In genomic region chr19:43639507-43640423, GRCh38 we compare ENCODE assay signal across 8 cellular contexts. TPM values are rescaled to one million over a fixed set of nuclear protein-coding genes. Genes with fewer than 3 reads are reported as not detected.
DNase-seq lines count a peak whose midpoint lies in the region; ATAC-seq lines count a peak whose summit lies in the region.

A gene with protein sequence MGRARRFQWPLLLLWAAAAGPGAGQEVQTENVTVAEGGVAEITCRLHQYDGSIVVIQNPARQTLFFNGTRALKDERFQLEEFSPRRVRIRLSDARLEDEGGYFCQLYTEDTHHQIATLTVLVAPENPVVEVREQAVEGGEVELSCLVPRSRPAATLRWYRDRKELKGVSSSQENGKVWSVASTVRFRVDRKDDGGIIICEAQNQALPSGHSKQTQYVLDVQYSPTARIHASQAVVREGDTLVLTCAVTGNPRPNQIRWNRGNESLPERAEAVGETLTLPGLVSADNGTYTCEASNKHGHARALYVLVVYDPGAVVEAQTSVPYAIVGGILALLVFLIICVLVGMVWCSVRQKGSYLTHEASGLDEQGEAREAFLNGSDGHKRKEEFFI (minus strand): TSS chr19:43639850. CDS start chr19:43639790, 60 bp downstream.

- no peaks in the 10 kb centered on the region for H3K36me3 ChIP-seq in iPS-18a (ENCODE audit: control insufficient read depth, low read depth, low read length)
- H3K36me3 ChIP-seq in skeletal muscle tissue (ENCODE audit: control insufficient read depth in 3 of 3, insufficient read depth in 3 of 3, low read length in 3 of 3), result no peaks in the 10 kb centered on the region

- DNase-seq in DMS79 treated with DMSO at 0.1 percent for 48 hours (lab: John Stamatoyannopoulos, UW) (peak; percentile 22), DMS79 (lab: John Stamatoyannopoulos, UW) (no peak), T-cell (peak; percentile 20 to 65 (median 44)), astrocyte of the hippocampus (ENCODE audit: low read depth, low spot score) (peak; percentile 46), SHP77 treated with DMSO at 0.1 percent for 48 hours (lab: John Stamatoyannopoulos, UW) (no peak), dedifferentiated amniotic fluid mesenchymal stem cell (ENCODE audit: extremely low spot score) (no peak)

- peak; percentile 86 to 92 (median 87) for ATAC-seq in T-cell (replicated peaks in 1 of 4)

- H3K4me3 Mint-ChIP-seq in T-cell, result peak within 1 kb of the TSS; percentile 76 to 89 (median 80)

- no peaks in the 10 kb centered on the region for H3K9me3 ChIP-seq in iPS-18a (ENCODE audit: control insufficient read depth, low read depth, low read length)
- no peaks in the 10 kb centered on the region for H3K9me3 ChIP-seq in skeletal muscle tissue (ENCODE audit: control insufficient read depth in 3 of 3, low read length in 3 of 3)

- peaks cover 9 to 22% (median 9%) of the 10 kb centered on the region in 3 donors for H3K4me1 Mint-ChIP-seq in T-cell

- H3K27ac Mint-ChIP-seq in T-cell, result no peak within 1 kb of the TSS

- no peaks in the 10 kb centered on the region for H3K9me3 Mint-ChIP-seq in T-cell

- H3K27me3 Mint-ChIP-seq in T-cell, result peaks cover 18 to 36% of the 10 kb centered on the region in 2 donors

- no peaks in the 10 kb centered on the region for H3K36me3 Mint-ChIP-seq in T-cell

- CTCF ChIA-PET in T-cell (lab: Charles Lee), result interaction anchor here in 1 of 2 donors (0.5 kb wide), 2 partner anchors 22 to 207 kb away, joined by 4 to 5 read pairs; no protein-coding TSS in a partner anchor

- H3K9ac ChIP-seq in iPS-18a (ENCODE audit: low read length), result peak within 1 kb of the TSS; percentile 49
- H3K9ac ChIP-seq in skeletal muscle tissue (ENCODE audit: low read depth in 1 of 3, low read length in 3 of 3), result peak within 1 kb of the TSS; percentile 32 to 62 (median 43)

- H3K4me3 ChIP-seq in iPS-18a (ENCODE audit: low read length), result peak within 1 kb of the TSS; percentile 72
- H3K4me3 ChIP-seq in skeletal muscle tissue (ENCODE audit: low read length in 3 of 3), result peak within 1 kb of the TSS; percentile 63 to 72 (median 67)

- H3K4me1 ChIP-seq in iPS-18a (ENCODE audit: control insufficient read depth, low read depth, low read length) (peaks cover 8% of the 10 kb centered on the region), skeletal muscle tissue (ENCODE audit: control insufficient read depth in 3 of 3, insufficient read depth in 3 of 3, low read length in 3 of 3) (peaks cover 7 to 12% (median 9%) of the 10 kb centered on the region in 3 donors)

- H3K27ac ChIP-seq in iPS-18a (ENCODE audit: low read length) (no peak within 1 kb of the TSS), skeletal muscle tissue (ENCODE audit: low read depth, low read length) (no peak within 1 kb of the TSS)

- peaks cover 46% of the 10 kb centered on the region for H3K27me3 ChIP-seq in iPS-18a (ENCODE audit: control insufficient read depth, insufficient read depth, low read length)
- H3K27me3 ChIP-seq in skeletal muscle tissue (ENCODE audit: control insufficient read depth in 3 of 3, insufficient read depth in 3 of 3, low read length in 3 of 3), result peaks cover 12 to 29% (median 29%) of the 10 kb centered on the region in 3 donors

- POLR2A ChIA-PET in T-cell (lab: Charles Lee), result interaction anchor here in 1 of 2 donors (0.6 kb wide), 1 partner anchor 140 kb away, joined by 3 read pairs; no protein-coding TSS in a partner anchor

RNA-seq across cellular contexts. Expression of the gene that starts here (rescaled TPM):
- total RNA-seq in T-cell, result under 1 TPM; 0.16 to 0.61 (median 0.45) TPM
- 7.8 TPM for total RNA-seq in skeletal muscle tissue

Comparison
In these comparisons a context has a peak if more than half of its experiments do, and no peak if none do; other contexts are left out.
1. DNase-seq: peak in DMS79 treated with DMSO at 0.1 percent for 48 hours (single experiment) and astrocyte of the hippocampus (single experiment); none in DMS79 (single experiment), SHP77 treated with DMSO at 0.1 percent for 48 hours (single experiment) and dedifferentiated amniotic fluid mesenchymal stem cell (single experiment).
2. Peak in DNase-seq and ATAC-seq in T-cell; RNA of the gene not detected or under 1 TPM.